ENCODE assay signal across 15 cellular contexts in genomic region chr3:50633233-50633795, GRCh38. TPM values are rescaled to one million over a fixed set of nuclear protein-coding genes. Genes with fewer than 3 reads are reported as not detected.
A peak's percentile ranks its signal among the peaks of the same experiment; 100 is the strongest.
DNase-seq lines count a peak whose midpoint lies in the region; ATAC-seq and TF ChIP-seq lines count a peak whose summit lies in the region.
"Had no signal": no experiment of that assay in that cellular context is flagged by ENCODE, and none has a peak within 500 bp of the region (broad histone marks: within the 10 kb centered on the region; RNA-seq: fewer than 3 reads in every experiment).

No MANE protein-coding gene starts in this region.

- ATAC-seq in central memory CD8-positive, alpha-beta T cell (replicated peaks; ENCODE audit: extremely low read depth, poor library complexity, severe bottlenecking), result no peak
- ATAC-seq in stimulated activated naive B cell treated with anti-CD40 and anti-IgM and Interleukin-4, amounts not matched to agents 10 μg/mL and 1 μg/mL and 100 μg/mL, for 72 hours (replicated peaks), result no peak
- ATAC-seq in HG02588 (IDR thresholded peaks at IDR 0.05; ENCODE audit: unreplicated experiment), result no peak

- H3K4me1 Mint-ChIP-seq in activated naive CD8-positive, alpha-beta T cell (ENCODE audit: low read depth), result peaks cover 86% of the 10 kb centered on the region
- H3K4me1 Mint-ChIP-seq in activated naive CD8-positive, alpha-beta T cell treated with anti-CD3 and anti-CD28 coated beads for 36 hours, result peaks cover 81% of the 10 kb centered on the region
- H3K4me1 Mint-ChIP-seq in central memory CD8-positive, alpha-beta T cell, result peaks cover 80% of the 10 kb centered on the region
- H3K4me1 Mint-ChIP-seq in stimulated activated naive B cell treated with anti-CD40 and anti-IgM and Interleukin-4, amounts not matched to agents 10 μg/mL and 1 μg/mL and 100 μg/mL, for 72 hours, result peaks cover 62 to 81% of the 10 kb centered on the region in 2 donors

- no peaks in the 10 kb centered on the region for H3K27me3 ChIP-seq in MG63

- H3K36me3 ChIP-seq in MG63, result no peaks in the 10 kb centered on the region; the same call in 1 of the 2 replicates

- H3K27me3 Mint-ChIP-seq in activated naive CD8-positive, alpha-beta T cell, result no peaks in the 10 kb centered on the region
- H3K27me3 Mint-ChIP-seq in activated naive CD8-positive, alpha-beta T cell treated with anti-CD3 and anti-CD28 coated beads for 36 hours, result no peaks in the 10 kb centered on the region
- H3K27me3 Mint-ChIP-seq in central memory CD8-positive, alpha-beta T cell, result no peaks in the 10 kb centered on the region
- H3K27me3 Mint-ChIP-seq in stimulated activated naive B cell treated with anti-CD40 and anti-IgM and Interleukin-4, amounts not matched to agents 10 μg/mL and 1 μg/mL and 100 μg/mL, for 72 hours, result no peaks in the 10 kb centered on the region
- H3K27me3 Mint-ChIP-seq: activated B cell treated with CpG ODN at 0.5 μM for 24 hours had no signal

- peak overlapping the region; percentile 76 for H3K27ac Mint-ChIP-seq in activated naive CD8-positive, alpha-beta T cell
- H3K27ac Mint-ChIP-seq in activated naive CD8-positive, alpha-beta T cell treated with anti-CD3 and anti-CD28 coated beads for 36 hours, result no peak overlapping the region
- H3K27ac Mint-ChIP-seq in central memory CD8-positive, alpha-beta T cell (ENCODE audit: low read depth), result peak overlapping the region; percentile 9
- peak overlapping the region; percentile 91 for H3K27ac Mint-ChIP-seq in stimulated activated naive B cell treated with anti-CD40 and anti-IgM and Interleukin-4, amounts not matched to agents 10 μg/mL and 1 μg/mL and 100 μg/mL, for 72 hours
- H3K27ac Mint-ChIP-seq: activated B cell treated with CpG ODN at 0.5 μM for 24 hours had no signal

- H3K9me3 ChIP-seq in MG63, result no peaks in the 10 kb centered on the region

- TF ChIP-seq POLR2A in NB4 (IDR thresholded peaks at IDR 0.05; ENCODE audit: extremely low read depth, insufficient read length), result no peak

- H3K4me3 Mint-ChIP-seq in activated naive CD8-positive, alpha-beta T cell, result peak overlapping the region; percentile 30
- H3K4me3 Mint-ChIP-seq in activated naive CD8-positive, alpha-beta T cell treated with anti-CD3 and anti-CD28 coated beads for 36 hours, result no peak overlapping the region
- H3K4me3 Mint-ChIP-seq in central memory CD8-positive, alpha-beta T cell, result no peak overlapping the region
- H3K4me3 Mint-ChIP-seq in stimulated activated naive B cell treated with anti-CD40 and anti-IgM and Interleukin-4, amounts not matched to agents 10 μg/mL and 1 μg/mL and 100 μg/mL, for 72 hours, result no peak overlapping the region
- H3K4me3 Mint-ChIP-seq: activated B cell treated with CpG ODN at 0.5 μM for 24 hours had no signal

- no peak for TF ChIP-seq CTCF in NB4 (IDR thresholded peaks at IDR 0.05; ENCODE audit: low read depth, low read length)

- no peak overlapping the region for H3K4me3 ChIP-seq in NB4 (ENCODE audit: low read depth, low read length)
- H3K4me3 ChIP-seq in MG63, result no peak overlapping the region

- DNase-seq in activated naive CD8-positive, alpha-beta T cell treated with anti-CD3 and anti-CD28 coated beads for 36 hours, result no peak
- peak; percentile 62 for DNase-seq in NB4 (ENCODE audit: low read depth)
- DNase-seq in central memory CD8-positive, alpha-beta T cell (ENCODE audit: low spot score in 2 of 2), result no peak
- no peak for DNase-seq in stimulated activated naive B cell treated with anti-CD40 and anti-IgM and Interleukin-4, amounts not matched to agents 10 μg/mL and 1 μg/mL and 100 μg/mL, for 72 hours
- no peak for DNase-seq in stimulated activated CD4-positive, alpha-beta T cell treated with anti-CD3 and anti-CD28 coated beads, Interleukin-4, amount 100 ng/mL, for 4 hours
- no peak for DNase-seq in MG63
- DNase-seq: activated B cell treated with CpG ODN at 0.5 μM for 24 hours; amniotic stem cell; H7; midbrain; NCI-H187; stimulated activated CD4-positive, alpha-beta T cell treated with anti-CD3 and anti-CD28 coated beads, Interleukin-2, amount 100 ng/mL, for 48 hours; stimulated activated CD8-positive, alpha-beta memory T cell treated with anti-CD3 and anti-CD28 coated beads, Interleukin-4, amount 100 ng/mL, for 48 hours had no signal

- H3K36me3 Mint-ChIP-seq in activated naive CD8-positive, alpha-beta T cell, result no peaks in the 10 kb centered on the region
- peaks cover 43% of the 10 kb centered on the region for H3K36me3 Mint-ChIP-seq in activated naive CD8-positive, alpha-beta T cell treated with anti-CD3 and anti-CD28 coated beads for 36 hours
- peaks cover 2% of the 10 kb centered on the region for H3K36me3 Mint-ChIP-seq in central memory CD8-positive, alpha-beta T cell (ENCODE audit: insufficient read depth)
- peaks cover 44 to 59% of the 10 kb centered on the region in 2 donors for H3K36me3 Mint-ChIP-seq in stimulated activated naive B cell treated with anti-CD40 and anti-IgM and Interleukin-4, amounts not matched to agents 10 μg/mL and 1 μg/mL and 100 μg/mL, for 72 hours

- no peaks in the 10 kb centered on the region for H3K9me3 Mint-ChIP-seq in activated naive CD8-positive, alpha-beta T cell (ENCODE audit: low read depth)
- no peaks in the 10 kb centered on the region for H3K9me3 Mint-ChIP-seq in activated naive CD8-positive, alpha-beta T cell treated with anti-CD3 and anti-CD28 coated beads for 36 hours
- no peaks in the 10 kb centered on the region for H3K9me3 Mint-ChIP-seq in central memory CD8-positive, alpha-beta T cell
- H3K9me3 Mint-ChIP-seq in stimulated activated naive B cell treated with anti-CD40 and anti-IgM and Interleukin-4, amounts not matched to agents 10 μg/mL and 1 μg/mL and 100 μg/mL, for 72 hours, result no peaks in the 10 kb centered on the region
- H3K9me3 Mint-ChIP-seq: activated B cell treated with CpG ODN at 0.5 μM for 24 hours had no signal

RNA-seq across cellular contexts. Expression of gene MAPKAPK3, which starts 16.4 kb away (rescaled TPM):
- 100 to 1,000 TPM; 166 to 171 TPM for total RNA-seq in activated naive CD8-positive, alpha-beta T cell treated with anti-CD3 and anti-CD28 coated beads for 36 hours
- 23.7 and 33.4 TPM in 2 replicates for total RNA-seq in MG63 (2014; rRNA removed; shearing (Covaris generic); ENCODE audit: low replicate concordance)

RNA-seq across cellular contexts. Expression of gene CISH, which starts 21.7 kb away (rescaled TPM):
- total RNA-seq in activated naive CD8-positive, alpha-beta T cell treated with anti-CD3 and anti-CD28 coated beads for 36 hours, result 100 to 1,000 TPM; 192 to 193 TPM
- 0.20 TPM in 1 of 2 replicates, not detected in the other for total RNA-seq in MG63 (2014; rRNA removed; shearing (Covaris generic); ENCODE audit: low replicate concordance)

RNA-seq across cellular contexts. Expression of gene DOCK3, which starts 41.4 kb away (rescaled TPM):
- 1 to 10 TPM; 1.9 to 2.1 TPM for total RNA-seq in activated naive CD8-positive, alpha-beta T cell treated with anti-CD3 and anti-CD28 coated beads for 36 hours
- total RNA-seq in MG63 (2014; rRNA removed; shearing (Covaris generic); ENCODE audit: low replicate concordance), result 0.26 TPM in 1 of 2 replicates, not detected in the other

Comparison
In these comparisons a context has a peak if more than half of its experiments do, and no peak if none do; other contexts are left out.
1. RNA of gene CISH, which starts 21.7 kb away (total RNA-seq): 192 to 193 TPM in activated naive CD8-positive, alpha-beta T cell treated with anti-CD3 and anti-CD28 coated beads for 36 hours; 0.20 TPM in MG63; every median in the first group is over 100 times any median in the second.